ENCODE assay signal across 7 cellular contexts in the genomic region with DNA sequence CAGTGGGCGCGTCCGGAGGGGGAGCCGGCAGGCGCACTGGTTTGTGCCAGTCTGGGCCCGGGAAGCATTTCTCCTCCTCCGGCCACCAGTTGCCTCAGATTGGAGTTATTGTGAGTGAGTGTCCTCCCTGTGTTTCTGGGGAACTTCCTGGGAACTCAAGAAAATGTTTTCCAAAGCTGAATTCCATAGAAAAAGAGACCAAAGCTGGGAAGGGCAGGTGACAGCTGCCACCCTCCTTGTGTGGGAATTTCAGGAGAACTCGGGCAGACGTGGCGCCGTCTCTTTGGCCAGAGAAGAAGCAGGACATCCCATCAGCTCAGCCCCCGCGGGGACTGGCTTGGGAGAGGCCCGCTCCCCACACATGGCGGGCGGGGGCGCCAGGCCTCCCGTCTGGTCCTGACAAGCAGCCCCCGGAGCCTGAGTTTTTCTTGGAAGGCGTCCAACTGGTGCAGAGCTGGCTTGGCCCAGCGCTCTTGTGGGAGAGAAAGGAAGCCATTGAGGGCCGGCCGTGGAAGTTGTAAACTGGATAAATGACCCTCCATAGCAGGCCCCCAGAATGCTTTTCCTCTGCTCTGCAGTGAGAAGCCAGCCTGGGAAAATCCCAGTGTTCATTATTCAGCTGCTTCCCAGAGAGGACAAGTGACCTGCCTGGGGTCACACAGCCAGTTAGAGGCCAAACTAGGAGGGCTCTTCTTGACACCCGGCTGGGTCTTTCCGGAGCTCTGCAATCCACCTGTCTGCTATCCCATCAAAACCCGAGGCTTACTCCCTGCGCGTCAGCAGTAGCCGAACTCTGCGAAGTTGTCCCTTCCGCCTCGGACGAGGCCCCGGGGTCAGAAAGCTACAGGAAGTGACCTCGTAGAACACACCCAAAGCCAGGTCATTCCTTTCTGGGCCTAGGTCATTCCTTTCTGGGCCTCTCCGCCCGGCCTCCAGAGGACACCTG. TPM values are rescaled to one million over a fixed set of nuclear protein-coding genes. Genes with fewer than 3 reads are reported as not detected.
DNase-seq lines count a peak whose midpoint lies in the region; ATAC-seq and TF ChIP-seq lines count a peak whose summit lies in the region.

No MANE protein-coding gene starts in this region.

- ATAC-seq in lower lobe of right lung = no peak

- H3K27ac ChIP-seq in coronary artery = peak overlapping the region; percentile 89 to 91
- H3K27ac ChIP-seq in lower lobe of right lung = peak overlapping the region; percentile 77
- H3K27ac ChIP-seq in tibial artery = peak overlapping the region; percentile 84 to 88
- H3K27ac ChIP-seq in effector memory CD4-positive, alpha-beta T cell (ENCODE audit: insufficient read depth, low read length, poor library complexity, severe bottlenecking) = no peak overlapping the region

- H3K27me3 ChIP-seq in lower lobe of right lung (ENCODE audit: low read depth) (no peaks in the 10 kb centered on the region), tibial artery (no peaks in the 10 kb centered on the region)
- no peaks in the 10 kb centered on the region for H3K27me3 ChIP-seq in effector memory CD4-positive, alpha-beta T cell (replicated peaks; ENCODE audit: control insufficient read depth, insufficient read depth, low read length, poor library complexity, severe bottlenecking)

- no peaks in the 10 kb centered on the region for H3K36me3 ChIP-seq in lower lobe of right lung
- H3K36me3 ChIP-seq in tibial artery = no peaks in the 10 kb centered on the region
- no peaks in the 10 kb centered on the region for H3K36me3 ChIP-seq in effector memory CD4-positive, alpha-beta T cell (ENCODE audit: control insufficient read depth, insufficient read depth, low read length)

- peak; percentile 29 for DNase-seq in NCI-H446 treated with DMSO at 0.1 percent for 48 hours (lab: John Stamatoyannopoulos, UW)
- DNase-seq in coronary artery (ENCODE audit: low spot score) = peak; percentile 87
- DNase-seq in lower lobe of right lung = no peak
- peak; percentile 75 to 92 for DNase-seq in tibial artery
- no peak for DNase-seq in effector memory CD4-positive, alpha-beta T cell
- no peak for DNase-seq in KG1 (lab: John Stamatoyannopoulos, UW)
- no peak for DNase-seq in Ammon's horn (ENCODE audit: low spot score)

- TF ChIP-seq CTCF in coronary artery (IDR thresholded peaks at IDR 0.05) = no peak
- no peak for TF ChIP-seq CTCF in lower lobe of right lung (IDR thresholded peaks at IDR 0.05)
- TF ChIP-seq CTCF in tibial artery (IDR thresholded peaks at IDR 0.05) = no peak

- no peaks in the 10 kb centered on the region for H3K9me3 ChIP-seq in lower lobe of right lung
- no peaks in the 10 kb centered on the region for H3K9me3 ChIP-seq in tibial artery
- H3K9me3 ChIP-seq in effector memory CD4-positive, alpha-beta T cell (ENCODE audit: control insufficient read depth, low read length) = no peaks in the 10 kb centered on the region

- H3K4me3 ChIP-seq in coronary artery (peak overlapping the region; percentile 61), lower lobe of right lung (peak overlapping the region; percentile 24), tibial artery (peak overlapping the region; percentile 31 to 34)
- no peak overlapping the region for H3K4me3 ChIP-seq in effector memory CD4-positive, alpha-beta T cell (ENCODE audit: insufficient read depth, low read depth, low read length, poor library complexity, severe bottlenecking)

- H3K4me1 ChIP-seq in lower lobe of right lung (peaks cover 95% of the 10 kb centered on the region), tibial artery (peaks cover 0 to 77% (median 38%) of the 10 kb centered on the region in 4 donors)
- peaks cover 24% of the 10 kb centered on the region for H3K4me1 ChIP-seq in effector memory CD4-positive, alpha-beta T cell (ENCODE audit: control insufficient read depth, insufficient read depth, low read length, poor library complexity, severe bottlenecking)

- intact Hi-C loops in lower lobe of right lung (cut with DNase I) = no loop called here
- intact Hi-C loops in tibial artery (cut with DNase I; ENCODE audit: low total_unique reads) = no loop called here

RNA-seq across cellular contexts. Expression of gene GSE1, which starts 39.2 kb away (rescaled TPM):
- 85.2 TPM for total RNA-seq in lower lobe of right lung

Comparison
In these comparisons a context has a peak if more than half of its experiments do, and no peak if none do; other contexts are left out.
1. DNase-seq: peak in NCI-H446 treated with DMSO at 0.1 percent for 48 hours (single experiment), coronary artery (single experiment) and tibial artery (2 of 2); none in lower lobe of right lung (single experiment), effector memory CD4-positive, alpha-beta T cell (0 of 3), KG1 (single experiment) and Ammon's horn (single experiment).